7 cellular contexts compared by ENCODE assay signal in the genomic region with DNA sequence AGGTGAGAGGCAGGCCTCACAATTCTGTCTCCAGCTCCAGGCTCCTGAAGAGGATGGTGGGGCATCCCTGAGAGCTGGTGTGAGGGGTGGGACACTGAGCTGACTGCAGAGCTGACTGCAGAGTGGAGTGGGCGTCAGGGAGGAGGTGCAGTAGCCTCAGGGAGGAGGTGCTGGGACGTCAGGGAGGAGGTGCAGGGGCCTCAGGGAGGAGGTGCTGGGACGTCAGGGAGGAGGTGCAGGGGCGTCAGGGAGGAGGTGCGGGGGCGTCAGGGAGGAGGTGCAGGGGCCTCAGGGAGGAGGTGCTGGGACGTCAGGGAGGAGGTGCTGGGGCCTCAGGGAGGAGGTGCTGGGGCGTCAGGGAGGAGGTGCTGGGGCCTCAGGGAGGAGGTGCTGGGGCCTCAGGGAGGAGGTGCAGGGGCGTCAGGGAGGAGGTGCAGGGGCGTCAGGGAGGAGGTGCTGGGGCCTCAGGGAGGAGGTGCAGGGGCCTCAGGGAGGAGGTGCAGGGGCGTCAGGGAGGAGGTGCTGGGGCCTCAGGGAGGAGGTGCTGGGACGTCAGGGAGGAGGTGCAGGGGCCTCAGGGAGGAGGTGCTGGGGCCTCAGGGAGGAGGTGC. TPM values are rescaled to one million over a fixed set of nuclear protein-coding genes. Genes with fewer than 3 reads are reported as not detected.
A peak's percentile ranks its signal among the peaks of the same experiment; 100 is the strongest.
DNase-seq lines count a peak whose midpoint lies in the region; ATAC-seq and TF ChIP-seq lines count a peak whose summit lies in the region.
"Not testable (repeated sequence)": the region's sequence is repeated elsewhere in the genome, so short reads cannot be mapped to it uniquely, and the experiment has no call there.

No MANE protein-coding gene starts in this region.

- H4K5ac ChIP-seq in IMR-90 (ENCODE audit: low read depth, low read length): not testable (repeated sequence)

- POLR2A ChIA-PET in CD8-positive, alpha-beta T cell (lab: Charles Lee); IMR-90 (lab: Charles Lee; ENCODE audit: unreplicated experiment): not testable (repeated sequence)

- not testable (repeated sequence) for DNase-seq in CD8-positive, alpha-beta T cell; IMR-90; activated CD4-positive, alpha-beta T cell treated with anti-CD3 and anti-CD28 coated beads, Interleukin-2, amount 10 ng/mL, durations not matched to agents 24 days and 14 days; endodermal cell; neural crest cell (ENCODE audit: low read depth, low spot score); stimulated activated naive B cell treated with anti-CD40 and anti-IgM and Interleukin-4, amounts not matched to agents 10 μg/mL and 1 μg/mL and 100 μg/mL, for 72 hours

- not testable (repeated sequence) for ATAC-seq in CD8-positive, alpha-beta T cell; IMR-90 (ENCODE audit: low read depth); stimulated activated naive B cell treated with anti-CD40 and anti-IgM and Interleukin-4, amounts not matched to agents 10 μg/mL and 1 μg/mL and 100 μg/mL, for 72 hours (replicated peaks)

- H3K18ac ChIP-seq in IMR-90 (ENCODE audit: low read depth, low read length): not testable (repeated sequence)

- H3K4me3 Mint-ChIP-seq in CD8-positive, alpha-beta T cell; activated CD4-positive, alpha-beta T cell treated with anti-CD3 and anti-CD28 coated beads, Interleukin-2, amount 10 ng/mL, durations not matched to agents 24 days and 14 days; brain; endodermal cell; neural crest cell; stimulated activated naive B cell treated with anti-CD40 and anti-IgM and Interleukin-4, amounts not matched to agents 10 μg/mL and 1 μg/mL and 100 μg/mL, for 72 hours: not testable (repeated sequence)

- H2BK5ac ChIP-seq in IMR-90 (ENCODE audit: low read depth, low read length, poor library complexity, severe bottlenecking): not testable (repeated sequence)

- in situ Hi-C loops in IMR-90 (cut with MboI; ENCODE audit: low sequenced_read_pairs): not testable (repeated sequence)

- not testable (repeated sequence) for H3K9ac ChIP-seq in IMR-90 (ENCODE audit: low read depth, low read length); endodermal cell (ENCODE audit: extremely low read depth, low read length, poor library complexity, severe bottlenecking)

- dilution Hi-C loops in IMR-90 (cut with HindIII; ENCODE audit: low sequenced_read_pairs, unreplicated experiment): not testable (repeated sequence)

- H2AK9ac ChIP-seq in IMR-90 (replicated peaks; ENCODE audit: low read depth, low read length, poor library complexity): not testable (repeated sequence)

- not testable (repeated sequence) for H3K27me3 Mint-ChIP-seq in CD8-positive, alpha-beta T cell (ENCODE audit: low read depth); activated CD4-positive, alpha-beta T cell treated with anti-CD3 and anti-CD28 coated beads, Interleukin-2, amount 10 ng/mL, durations not matched to agents 24 days and 14 days; brain; endodermal cell (ENCODE audit: insufficient read depth); neural crest cell (ENCODE audit: low read depth); stimulated activated naive B cell treated with anti-CD40 and anti-IgM and Interleukin-4, amounts not matched to agents 10 μg/mL and 1 μg/mL and 100 μg/mL, for 72 hours

- not testable (repeated sequence) for H3K23ac ChIP-seq in IMR-90 (ENCODE audit: low read depth, low read length)

- not testable (repeated sequence) for TF ChIP-seq RAD21 in IMR-90 (IDR thresholded peaks at IDR 0.05; ENCODE audit: low read length)

- H3K9me1 ChIP-seq in IMR-90 (ENCODE audit: insufficient read depth, low read length): peaks cover 13% of the 10 kb centered on the region; the same call in 1 of the 2 replicates

- H4K20me1 ChIP-seq in IMR-90 (ENCODE audit: insufficient read depth, low read length): peaks cover 26% of the 10 kb centered on the region

- H3K36me3 Mint-ChIP-seq in CD8-positive, alpha-beta T cell: peaks cover 25% of the 10 kb centered on the region
- H3K36me3 Mint-ChIP-seq in activated CD4-positive, alpha-beta T cell treated with anti-CD3 and anti-CD28 coated beads, Interleukin-2, amount 10 ng/mL, durations not matched to agents 24 days and 14 days (ENCODE audit: low read depth); neural crest cell (ENCODE audit: low read depth): not testable (repeated sequence)
- peaks cover 12% of the 10 kb centered on the region for H3K36me3 Mint-ChIP-seq in brain
- peaks cover 20% of the 10 kb centered on the region for H3K36me3 Mint-ChIP-seq in endodermal cell (ENCODE audit: low read depth)
- peaks cover 23 to 36% of the 10 kb centered on the region in 2 donors for H3K36me3 Mint-ChIP-seq in stimulated activated naive B cell treated with anti-CD40 and anti-IgM and Interleukin-4, amounts not matched to agents 10 μg/mL and 1 μg/mL and 100 μg/mL, for 72 hours

- H3K4me1 Mint-ChIP-seq in CD8-positive, alpha-beta T cell (ENCODE audit: low read depth); activated CD4-positive, alpha-beta T cell treated with anti-CD3 and anti-CD28 coated beads, Interleukin-2, amount 10 ng/mL, durations not matched to agents 24 days and 14 days; endodermal cell: not testable (repeated sequence)
- peaks cover 56% of the 10 kb centered on the region for H3K4me1 Mint-ChIP-seq in brain
- H3K4me1 Mint-ChIP-seq in neural crest cell: peaks cover 27% of the 10 kb centered on the region
- H3K4me1 Mint-ChIP-seq in stimulated activated naive B cell treated with anti-CD40 and anti-IgM and Interleukin-4, amounts not matched to agents 10 μg/mL and 1 μg/mL and 100 μg/mL, for 72 hours: peaks cover 8 to 14% of the 10 kb centered on the region in 2 donors

- H2AFZ ChIP-seq in IMR-90 (replicated peaks; ENCODE audit: low read length, poor library complexity): peak overlapping the region; percentile 32

- 70% methylated on average over 5 of the region's 12 CpGs; no CpG with 5 or more reads in 1 of the 2 experiments for WGBS in IMR-90 (ENCODE audit: extremely low coverage in 2 of 2, insufficient read length in 1 of 2), 2 experiments
- WGBS in endodermal cell (ENCODE audit: insufficient coverage in 1 of 2, insufficient read length in 1 of 2), 2 experiments: 90 to 91% methylated on average over 6 to 12 of the region's 12 CpGs

- intact Hi-C loops in CD8-positive, alpha-beta T cell (cut with DNase I, micrococcal nuclease); IMR-90 (cut with micrococcal nuclease); activated CD4-positive, alpha-beta T cell treated with anti-CD3 and anti-CD28 coated beads, Interleukin-2, amount 10 ng/mL, durations not matched to agents 24 days and 14 days (cut with micrococcal nuclease): not testable (repeated sequence)

- not testable (repeated sequence) for H4K91ac ChIP-seq in IMR-90 (ENCODE audit: insufficient read depth, low read depth, low read length)

- peak overlapping the region; percentile 22 for H3K27ac Mint-ChIP-seq in CD8-positive, alpha-beta T cell
- H3K27ac Mint-ChIP-seq in activated CD4-positive, alpha-beta T cell treated with anti-CD3 and anti-CD28 coated beads, Interleukin-2, amount 10 ng/mL, durations not matched to agents 24 days and 14 days: peak overlapping the region; percentile 32
- H3K27ac Mint-ChIP-seq in brain: peak overlapping the region in 4 of 5 experiments; percentile 80 to 90 (median 86)
- peak overlapping the region; percentile 52 for H3K27ac Mint-ChIP-seq in endodermal cell
- H3K27ac Mint-ChIP-seq in neural crest cell (ENCODE audit: unreplicated experiment): peak overlapping the region; percentile 75
- H3K27ac Mint-ChIP-seq in stimulated activated naive B cell treated with anti-CD40 and anti-IgM and Interleukin-4, amounts not matched to agents 10 μg/mL and 1 μg/mL and 100 μg/mL, for 72 hours: peak overlapping the region; percentile 75

- CTCF ChIA-PET in CD8-positive, alpha-beta T cell (lab: Charles Lee): interaction anchor here (0.6 kb wide), 1 partner anchor 1785 kb away, joined by 4 read pairs; no protein-coding TSS in a partner anchor
- CTCF ChIA-PET in IMR-90 (lab: Yijun Ruan, JAX): not testable (repeated sequence)

- not testable (repeated sequence) for H3K56ac ChIP-seq in IMR-90 (ENCODE audit: extremely low read depth, insufficient read depth, low read length)

- not testable (repeated sequence) for H2BK15ac ChIP-seq in IMR-90 (ENCODE audit: low read depth, low read length)

- not testable (repeated sequence) for H3K4me2 ChIP-seq in IMR-90 (ENCODE audit: low read depth, low read length)

- not testable (repeated sequence) for H3K27ac ChIP-seq in CD8-positive, alpha-beta T cell (ENCODE audit: low read depth, low read length); IMR-90 (ENCODE audit: insufficient read depth, low read length); endodermal cell (ENCODE audit: low read depth, low read length)

- H3K9me3 ChIP-seq in CD8-positive, alpha-beta T cell (ENCODE audit: low read length); IMR-90 (ENCODE audit: control insufficient read depth, insufficient read depth, low read length); endodermal cell (ENCODE audit: control insufficient read depth, low read length): not testable (repeated sequence)

- not testable (repeated sequence) for H3K9me3 Mint-ChIP-seq in CD8-positive, alpha-beta T cell; activated CD4-positive, alpha-beta T cell treated with anti-CD3 and anti-CD28 coated beads, Interleukin-2, amount 10 ng/mL, durations not matched to agents 24 days and 14 days; brain; endodermal cell; neural crest cell; stimulated activated naive B cell treated with anti-CD40 and anti-IgM and Interleukin-4, amounts not matched to agents 10 μg/mL and 1 μg/mL and 100 μg/mL, for 72 hours

- not testable (repeated sequence) for TF ChIP-seq CTCF in CD8-positive, alpha-beta T cell (IDR thresholded peaks at IDR 0.05); IMR-90 (conservative IDR thresholded peaks at IDR 0.05; ENCODE audit: low read depth, low read length); brain (conservative IDR thresholded peaks at IDR 0.05); endodermal cell (conservative IDR thresholded peaks at IDR 0.05); neural crest cell (conservative IDR thresholded peaks at IDR 0.05)

- not testable (repeated sequence) for H3K4ac ChIP-seq in IMR-90 (ENCODE audit: low read depth, low read length)

- H3K4me1 ChIP-seq in CD8-positive, alpha-beta T cell (ENCODE audit: insufficient read depth, low read length); IMR-90 (ENCODE audit: control insufficient read depth, insufficient read depth, low read length); endodermal cell (ENCODE audit: control insufficient read depth, insufficient read depth, low read length): not testable (repeated sequence)

- H3K14ac ChIP-seq in IMR-90 (replicated peaks; ENCODE audit: low read depth, low read length): not testable (repeated sequence)

- H3K27me3 ChIP-seq in CD8-positive, alpha-beta T cell (ENCODE audit: insufficient read depth, low read length); IMR-90 (ENCODE audit: control insufficient read depth, insufficient read depth, low read length); endodermal cell (ENCODE audit: control insufficient read depth, insufficient read depth, low read length, poor library complexity, severe bottlenecking): not testable (repeated sequence)

- not testable (repeated sequence) for H2BK20ac ChIP-seq in IMR-90 (ENCODE audit: low read depth, low read length)

- H3K79me1 ChIP-seq in IMR-90 (ENCODE audit: low read depth in 1 of 2, low read length in 2 of 2): peaks cover 9 to 40% of the 10 kb centered on the region in 2 experiments

- H2BK120ac ChIP-seq in IMR-90 (ENCODE audit: low read depth, low read length): not testable (repeated sequence)

- H4K8ac ChIP-seq in IMR-90 (ENCODE audit: low read depth in 2 of 2, low read length in 2 of 2): not testable (repeated sequence)

- not testable (repeated sequence) for H2AK5ac ChIP-seq in IMR-90 (ENCODE audit: low read depth, low read length)

- not testable (repeated sequence) for BruUV-seq in IMR-90 (replicated peaks; lab: Mats Ljungman, UMichigan)

- H3K4me3 ChIP-seq in CD8-positive, alpha-beta T cell (ENCODE audit: low read depth, low read length); IMR-90 (ENCODE audit: insufficient read depth, low read depth, low read length); endodermal cell (ENCODE audit: low read length): not testable (repeated sequence)

- TF ChIP-seq POLR2A in IMR-90 (IDR thresholded peaks at IDR 0.05; ENCODE audit: low read depth, low read length): not testable (repeated sequence)

- H3K36me3 ChIP-seq in CD8-positive, alpha-beta T cell (ENCODE audit: insufficient read depth, low read length); endodermal cell (ENCODE audit: control insufficient read depth, insufficient read depth, low read length): not testable (repeated sequence)
- H3K36me3 ChIP-seq in IMR-90 (ENCODE audit: control insufficient read depth, insufficient read depth, low read length): peaks cover 21% of the 10 kb centered on the region

RNA-seq across cellular contexts. Expression of a gene that starts 41.9 kb away (rescaled TPM):
- total RNA-seq in CD8-positive, alpha-beta T cell: 10 to 100 TPM; 26.4 to 27.5 TPM
- total RNA-seq in IMR-90 (2012; rRNA removed) (7.5 TPM in 2 replicates), endodermal cell (10 to 100 TPM; 62.7 to 68.9 TPM), neural crest cell (70.5 and 72.2 TPM in 2 replicates)
- polyA plus RNA-seq in IMR-90 (2012; rRNA removed) (19.9 and 22.5 TPM in 2 replicates), brain (ENCODE audit: insufficient read depth, low read depth, low replicate concordance) (39.2 TPM)
- polyA plus RNA-seq in IMR-90 (2012; cell fraction: cytosol; rRNA removed): 13.1 and 22.7 TPM in 2 replicates
- 45.9 and 63.2 TPM in 2 replicates for polyA plus RNA-seq in IMR-90 (2012; cell fraction: nucleus; rRNA removed; ENCODE audit: low replicate concordance)
- 40.2 and 40.5 TPM in 2 replicates for total RNA-seq in activated CD4-positive, alpha-beta T cell treated with anti-CD3 and anti-CD28 coated beads, Interleukin-2, amount 10 ng/mL, durations not matched to agents 24 days and 14 days
- 34.8 TPM for polyA plus RNA-seq in endodermal cell (2013, experiment 1 of 2)
- 35.1 TPM for polyA plus RNA-seq in endodermal cell (2013, experiment 2 of 2)

Comparison
In these comparisons a context has a peak if more than half of its experiments do, and no peak if none do; other contexts are left out.
1. H3K27ac Mint-ChIP-seq: peak in every context shown above with its lines; median percentile 86 in brain; 75 in neural crest cell; 75 in stimulated activated naive B cell treated with anti-CD40 and anti-IgM and Interleukin-4, amounts not matched to agents 10 μg/mL and 1 μg/mL and 100 μg/mL, for 72 hours; 52 in endodermal cell; 32 in activated CD4-positive, alpha-beta T cell treated with anti-CD3 and anti-CD28 coated beads, Interleukin-2, amount 10 ng/mL, durations not matched to agents 24 days and 14 days; 22 in CD8-positive, alpha-beta T cell.